Comparison of ENCODE assay signal across 28 cellular contexts in the genomic region with DNA sequence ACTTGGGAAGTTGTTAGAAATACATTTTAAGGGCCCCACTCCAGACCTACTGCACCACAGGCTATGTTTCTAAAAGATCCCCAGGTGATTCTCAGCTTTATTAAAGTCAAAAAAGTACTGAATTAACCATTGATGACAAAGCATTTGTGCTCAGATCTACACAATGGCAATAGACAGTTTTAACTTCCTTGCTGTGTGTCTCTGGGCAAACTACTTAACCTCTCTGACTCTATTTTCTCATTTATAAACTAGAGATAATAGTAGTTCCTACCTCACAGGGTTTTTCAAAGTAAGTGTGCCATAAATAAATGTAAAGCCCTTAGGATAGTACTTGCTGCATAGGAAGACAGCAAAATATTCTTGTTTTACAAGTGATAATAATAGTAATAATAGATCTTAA.
"Had no signal": no experiment of that assay in that cellular context is flagged by ENCODE, and none has a peak within 500 bp of the region (broad histone marks: within the 10 kb centered on the region; RNA-seq: fewer than 3 reads in every experiment).

No MANE protein-coding gene starts in this region.

- H3K27me3 ChIP-seq: neutrophil, right lobe of liver, sigmoid colon, stomach, thyroid gland, tibial nerve, upper lobe of left lung, vagina had no signal

- H3K4me3 Mint-ChIP-seq: natural killer cell; nephron progenitor cell; neural crest cell; stimulated activated effector memory CD8-positive, alpha-beta T cell treated with anti-CD3 and anti-CD28 coated beads, Interleukin-12 subunit alpha, Interleukin-12 subunit beta, amount 100 ng/mL, for 72 hours; stimulated activated naive B cell treated with anti-CD40 and anti-IgM and Interleukin-4, amounts not matched to agents 10 μg/mL and 1 μg/mL and 100 μg/mL, for 72 hours; stimulated activated naive CD8-positive, alpha-beta T cell treated with anti-CD3 and anti-CD28 coated beads, Interleukin-15, Interleukin-2, amounts not matched to agents 100 ng/mL and 50 ng/mL, for 24 hours had no signal

- H3K27me3 Mint-ChIP-seq: progenitor cell of endocrine pancreas; stimulated activated naive B cell treated with anti-CD40 and anti-IgM and Interleukin-4, amounts not matched to agents 10 μg/mL and 1 μg/mL and 100 μg/mL, for 72 hours; stimulated activated naive CD8-positive, alpha-beta T cell treated with anti-CD3 and anti-CD28 coated beads, Interleukin-15, Interleukin-2, amounts not matched to agents 100 ng/mL and 50 ng/mL, for 24 hours had no signal

- H3K9me3 ChIP-seq: neutrophil, psoas muscle, right lobe of liver, sigmoid colon, stomach, thoracic aorta, thyroid gland, tibial nerve, upper lobe of left lung, vagina had no signal

- H3K4me3 ChIP-seq: psoas muscle, right lobe of liver, sigmoid colon, stomach, thoracic aorta, thyroid gland, tibial nerve, upper lobe of left lung, vagina had no signal

- DNase-seq: natural killer cell; nephron progenitor cell; nucleus accumbens; posterior cingulate gyrus; psoas muscle; right cardiac atrium; right lobe of liver; sigmoid colon; small intestine; stimulated activated CD4-positive, alpha-beta T cell treated with anti-CD3 and anti-CD28 coated beads, Interleukin-15, amount 100 ng/mL, for 24 hours; stimulated activated CD4-positive, alpha-beta T cell treated with anti-CD3 and anti-CD28 coated beads, Interleukin-2, amount 100 ng/mL, for 24 hours; stimulated activated CD4-positive, alpha-beta T cell treated with anti-CD3 and anti-CD28 coated beads, Interleukin-2, amount 100 ng/mL, for 48 hours; stimulated activated CD4-positive, alpha-beta T cell treated with anti-CD3 and anti-CD28 coated beads, Interleukin-4, amount 100 ng/mL, for 24 hours; stimulated activated naive B cell treated with anti-CD40 and anti-IgM and Interleukin-4, amounts not matched to agents 10 μg/mL and 1 μg/mL and 100 μg/mL, for 72 hours; stimulated activated naive CD4-positive, alpha-beta T cell treated with Interleukin-2 at 50 U/mL for 16 hours; stomach; thyroid gland; upper lobe of left lung had no signal

- H3K36me3 Mint-ChIP-seq: natural killer cell; stimulated activated effector memory CD8-positive, alpha-beta T cell treated with anti-CD3 and anti-CD28 coated beads, Interleukin-12 subunit alpha, Interleukin-12 subunit beta, amount 100 ng/mL, for 72 hours had no signal

- H3K4me1 ChIP-seq: parathyroid adenoma, right lobe of liver, thyroid gland, tibial nerve, upper lobe of left lung, vagina had no signal

- H3K79me2 ChIP-seq: parathyroid adenoma had no signal

- H3K27ac Mint-ChIP-seq: natural killer cell; nephron progenitor cell; progenitor cell of endocrine pancreas; stimulated activated effector memory CD8-positive, alpha-beta T cell treated with anti-CD3 and anti-CD28 coated beads, Interleukin-12 subunit alpha, Interleukin-12 subunit beta, amount 100 ng/mL, for 72 hours; stimulated activated naive CD8-positive, alpha-beta T cell treated with anti-CD3 and anti-CD28 coated beads, Interleukin-15, Interleukin-2, amounts not matched to agents 100 ng/mL and 50 ng/mL, for 24 hours had no signal

- FAIRE-seq: small intestine, urothelium cell line had no signal

- H3K36me3 ChIP-seq: neutrophil, right lobe of liver, sigmoid colon, stomach, thoracic aorta, thyroid gland, tibial nerve, upper lobe of left lung, vagina had no signal

- H3K27ac ChIP-seq: parathyroid adenoma, psoas muscle, right lobe of liver, sigmoid colon, stomach, thoracic aorta, thyroid gland, tibial nerve, upper lobe of left lung, vagina had no signal

- ATAC-seq: natural killer cell; psoas muscle; right cardiac atrium; right lobe of liver; stimulated activated effector memory CD8-positive, alpha-beta T cell treated with anti-CD3 and anti-CD28 coated beads, Interleukin-12 subunit alpha, Interleukin-12 subunit beta, amount 100 ng/mL, for 72 hours; stimulated activated naive B cell treated with anti-CD40 and anti-IgM and Interleukin-4, amounts not matched to agents 10 μg/mL and 1 μg/mL and 100 μg/mL, for 72 hours had no signal

- H3K9me3 Mint-ChIP-seq: natural killer cell; nephron progenitor cell; stimulated activated effector memory CD8-positive, alpha-beta T cell treated with anti-CD3 and anti-CD28 coated beads, Interleukin-12 subunit alpha, Interleukin-12 subunit beta, amount 100 ng/mL, for 72 hours; stimulated activated naive CD8-positive, alpha-beta T cell treated with anti-CD3 and anti-CD28 coated beads, Interleukin-15, Interleukin-2, amounts not matched to agents 100 ng/mL and 50 ng/mL, for 24 hours had no signal

- H3K9ac ChIP-seq: parathyroid adenoma had no signal

- H2AFZ ChIP-seq: parathyroid adenoma had no signal
